ENCODE assay signal across 20 cellular contexts in the genomic region with DNA sequence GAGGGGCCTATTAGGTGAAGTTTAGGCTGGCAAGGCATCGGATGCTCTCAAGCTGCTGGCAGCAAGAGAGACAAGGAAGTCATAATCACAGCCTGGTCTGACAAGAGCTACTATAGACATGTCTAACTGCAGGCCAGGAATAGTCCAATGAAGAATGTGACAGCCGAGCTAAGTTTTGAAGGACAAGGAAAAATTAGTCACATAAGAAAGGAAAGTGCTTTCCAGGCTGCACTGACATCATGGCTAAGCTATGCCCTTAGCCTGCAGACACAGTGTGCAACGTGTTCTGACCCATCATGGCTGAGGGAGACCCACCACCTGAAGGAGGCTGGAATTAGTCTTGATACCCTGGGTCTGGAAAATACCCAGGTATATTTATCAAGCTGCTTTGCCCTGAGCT.
DNase-seq lines count a peak whose midpoint lies in the region; ATAC-seq and TF ChIP-seq lines count a peak whose summit lies in the region.
"Had no signal": no experiment of that assay in that cellular context is flagged by ENCODE, and none has a peak within 500 bp of the region (broad histone marks: within the 10 kb centered on the region; RNA-seq: fewer than 3 reads in every experiment).

No MANE protein-coding gene starts in this region.

- H3K9me3 ChIP-seq in ascending aorta, result no peaks in the 10 kb centered on the region
- H3K9me3 ChIP-seq in thoracic aorta, result no peaks in the 10 kb centered on the region

- H3K36me3 ChIP-seq in ascending aorta (no peaks in the 10 kb centered on the region), thoracic aorta (no peaks in the 10 kb centered on the region)

- peaks cover 15% of the 10 kb centered on the region for H3K27me3 Mint-ChIP-seq in activated naive CD4-positive, alpha-beta T cell treated with anti-CD3 and anti-CD28 coated beads, Interleukin-2, amount 10 ng/mL, durations not matched to agents 7 days and 5 days
- H3K27me3 Mint-ChIP-seq: CD4-positive, CD25-positive, alpha-beta regulatory T cell had no signal

- intact Hi-C loops in ascending aorta (cut with DNase I), result no loop called here

- H3K27ac ChIP-seq in ascending aorta, result peak overlapping the region; percentile 23 to 45
- no peak overlapping the region for H3K27ac ChIP-seq in epithelial cell of prostate
- H3K27ac ChIP-seq in thoracic aorta, result peak overlapping the region; percentile 25 to 55
- H3K27ac ChIP-seq: SK-N-MC had no signal

- no peak overlapping the region for H3K27ac Mint-ChIP-seq in activated naive CD4-positive, alpha-beta T cell treated with anti-CD3 and anti-CD28 coated beads, Interleukin-2, amount 10 ng/mL, durations not matched to agents 7 days and 5 days
- H3K27ac Mint-ChIP-seq: B cell; CD4-positive, CD25-positive, alpha-beta regulatory T cell; GM23338 had no signal

- no peaks in the 10 kb centered on the region for H3K27me3 ChIP-seq in ascending aorta
- H3K27me3 ChIP-seq in thoracic aorta (replicated peaks; ENCODE audit: insufficient read depth), result no peaks in the 10 kb centered on the region

- TF ChIP-seq CTCF in ascending aorta (IDR thresholded peaks at IDR 0.05), result no peak
- TF ChIP-seq CTCF in thoracic aorta (IDR thresholded peaks at IDR 0.05), result no peak

- DNase-seq in HT1080 (ENCODE audit: low read depth) (peak; percentile 39), ascending aorta (ENCODE audit: low spot score in 2 of 2) (no peak), epithelial cell of prostate (ENCODE audit: low read depth, low spot score) (peak; percentile 29), thoracic aorta (ENCODE audit: low spot score) (no peak), RKO (ENCODE audit: low spot score) (no peak), DMS79 treated with DMSO at 0.1 percent for 48 hours (lab: John Stamatoyannopoulos, UW) (no peak)
- DNase-seq in activated naive CD4-positive, alpha-beta T cell treated with anti-CD3 and anti-CD28 coated beads, Interleukin-2, amount 10 ng/mL, durations not matched to agents 7 days and 5 days, result no peak
- DNase-seq: CD4-positive, CD25-positive, alpha-beta regulatory T cell; GDM1; KBM-7; NCI-H1436 treated with DMSO at 0.1 percent for 48 hours; NCI-H2081; NCI-H510A; NCI-H774 had no signal

- no peaks in the 10 kb centered on the region for H3K9me3 Mint-ChIP-seq in activated naive CD4-positive, alpha-beta T cell treated with anti-CD3 and anti-CD28 coated beads, Interleukin-2, amount 10 ng/mL, durations not matched to agents 7 days and 5 days
- H3K9me3 Mint-ChIP-seq: GM23338 had no signal

- H3K4me1 ChIP-seq in ascending aorta (no peaks in the 10 kb centered on the region), thoracic aorta (ENCODE audit: control insufficient read depth in 1 of 2, low read depth in 2 of 2) (peaks cover 0 to 19% of the 10 kb centered on the region in 2 donors)

- H3K4me1 Mint-ChIP-seq in activated naive CD4-positive, alpha-beta T cell treated with anti-CD3 and anti-CD28 coated beads, Interleukin-2, amount 10 ng/mL, durations not matched to agents 7 days and 5 days, result peaks cover 3% of the 10 kb centered on the region
- H3K4me1 Mint-ChIP-seq: B cell; CD4-positive, CD25-positive, alpha-beta regulatory T cell; GM23338 had no signal

- H3K36me3 Mint-ChIP-seq in activated naive CD4-positive, alpha-beta T cell treated with anti-CD3 and anti-CD28 coated beads, Interleukin-2, amount 10 ng/mL, durations not matched to agents 7 days and 5 days, result peaks cover 2% of the 10 kb centered on the region
- H3K36me3 Mint-ChIP-seq: CD4-positive, CD25-positive, alpha-beta regulatory T cell had no signal

- no peak overlapping the region for H3K4me3 ChIP-seq in ascending aorta
- no peak overlapping the region for H3K4me3 ChIP-seq in thoracic aorta
- H3K4me3 ChIP-seq: GM12878, GM23338, SK-N-MC had no signal

- ATAC-seq in thoracic aorta (ENCODE audit: insufficient number of reproducible peaks, low FRiP score, low read depth), result peak; percentile 46
- ATAC-seq: GM12878, GM23338, HCT116, Right ventricle myocardium inferior had no signal

- CTCF ChIA-PET in activated naive CD4-positive, alpha-beta T cell treated with anti-CD3 and anti-CD28 coated beads, Interleukin-2, amount 10 ng/mL, durations not matched to agents 7 days and 5 days (lab: Charles Lee), result interaction anchor here (2.1 kb wide), 1 partner anchor 285 kb away, joined by 8 read pairs; no protein-coding TSS in a partner anchor

- no peak overlapping the region for H3K4me3 Mint-ChIP-seq in activated naive CD4-positive, alpha-beta T cell treated with anti-CD3 and anti-CD28 coated beads, Interleukin-2, amount 10 ng/mL, durations not matched to agents 7 days and 5 days
- H3K4me3 Mint-ChIP-seq: B cell; CD4-positive, CD25-positive, alpha-beta regulatory T cell; GM23338 had no signal

Comparison
In these comparisons a context has a peak if more than half of its experiments do, and no peak if none do; other contexts are left out.
1. DNase-seq: peak in HT1080 (single experiment) and epithelial cell of prostate (single experiment); none in ascending aorta (0 of 2), thoracic aorta (single experiment), RKO (single experiment), DMS79 treated with DMSO at 0.1 percent for 48 hours (single experiment) and activated naive CD4-positive, alpha-beta T cell treated with anti-CD3 and anti-CD28 coated beads, Interleukin-2, amount 10 ng/mL, durations not matched to agents 7 days and 5 days (single experiment).